In the genomic region with DNA sequence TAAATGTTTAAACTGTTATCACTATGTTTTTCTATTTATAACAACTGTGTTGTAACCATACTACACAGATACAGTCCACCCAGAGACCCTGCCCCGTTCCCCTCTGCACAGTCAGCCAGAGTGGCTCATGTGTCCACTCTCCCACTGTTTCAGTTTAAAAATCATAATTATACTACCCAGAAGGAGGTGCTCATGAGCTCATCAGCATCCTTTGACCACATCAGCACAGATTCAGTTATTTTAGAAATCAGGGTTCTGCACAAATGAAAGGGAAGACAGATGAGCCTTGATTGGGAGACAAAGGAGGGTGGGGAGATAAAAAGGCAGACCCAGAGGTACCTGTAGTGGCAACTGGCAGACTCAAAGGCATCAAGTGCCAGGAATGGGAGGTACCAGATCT, we compare ENCODE assay signal across 2 cellular contexts.
TF ChIP-seq lines count a peak whose summit lies in the region.

No MANE protein-coding gene starts in this region.

TF ChIP-seq in SK-N-SH, 30 proteins besides CTCF, POLR2A, EP300 and RAD21 (continued from another document):
- no peak for TF ChIP-seq IRF3 (IDR thresholded peaks at IDR 0.05; ENCODE audit: low read depth, low read length)
- TF ChIP-seq JUND (IDR thresholded peaks at IDR 0.05), result no peak
- TF ChIP-seq FOXM1 (IDR thresholded peaks at IDR 0.05; ENCODE audit: low read depth), result no peak
- no peak for TF ChIP-seq RCOR1 (IDR thresholded peaks at IDR 0.05; ENCODE audit: low read length)
- no peak for TF ChIP-seq ELF1 (IDR thresholded peaks at IDR 0.05)
- no peak for TF ChIP-seq YY1 (IDR thresholded peaks at IDR 0.05; ENCODE audit: low read depth)
- no peak for TF ChIP-seq SMC3 (IDR thresholded peaks at IDR 0.05; ENCODE audit: low read depth, low read length)
- TF ChIP-seq TCF12 (IDR thresholded peaks at IDR 0.05), result no peak
- no peak for TF ChIP-seq PBX3 (IDR thresholded peaks at IDR 0.05)

TF ChIP-seq in SK-N-SH treated with all-trans-retinoic acid at 6 μM for 48 hours, 23 proteins besides CTCF, POLR2A, EP300 and RAD21 (continued from another document):
- TF ChIP-seq, protein P1, sequence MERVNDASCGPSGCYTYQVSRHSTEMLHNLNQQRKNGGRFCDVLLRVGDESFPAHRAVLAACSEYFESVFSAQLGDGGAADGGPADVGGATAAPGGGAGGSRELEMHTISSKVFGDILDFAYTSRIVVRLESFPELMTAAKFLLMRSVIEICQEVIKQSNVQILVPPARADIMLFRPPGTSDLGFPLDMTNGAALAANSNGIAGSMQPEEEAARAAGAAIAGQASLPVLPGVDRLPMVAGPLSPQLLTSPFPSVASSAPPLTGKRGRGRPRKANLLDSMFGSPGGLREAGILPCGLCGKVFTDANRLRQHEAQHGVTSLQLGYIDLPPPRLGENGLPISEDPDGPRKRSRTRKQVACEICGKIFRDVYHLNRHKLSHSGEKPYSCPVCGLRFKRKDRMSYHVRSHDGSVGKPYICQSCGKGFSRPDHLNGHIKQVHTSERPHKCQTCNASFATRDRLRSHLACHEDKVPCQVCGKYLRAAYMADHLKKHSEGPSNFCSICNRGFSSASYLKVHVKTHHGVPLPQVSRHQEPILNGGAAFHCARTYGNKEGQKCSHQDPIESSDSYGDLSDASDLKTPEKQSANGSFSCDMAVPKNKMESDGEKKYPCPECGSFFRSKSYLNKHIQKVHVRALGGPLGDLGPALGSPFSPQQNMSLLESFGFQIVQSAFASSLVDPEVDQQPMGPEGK (CRISPR knock-in tag; IDR thresholded peaks at IDR 0.05; ENCODE audit: borderline replicate concordance), result no peak
- no peak for TF ChIP-seq TCF4 (CRISPR knock-in tag; IDR thresholded peaks at IDR 0.05; ENCODE audit: borderline replicate concordance)
- TF ChIP-seq ZFP30 (CRISPR knock-in tag; IDR thresholded peaks at IDR 0.05), result no peak
- TF ChIP-seq, protein P2, sequence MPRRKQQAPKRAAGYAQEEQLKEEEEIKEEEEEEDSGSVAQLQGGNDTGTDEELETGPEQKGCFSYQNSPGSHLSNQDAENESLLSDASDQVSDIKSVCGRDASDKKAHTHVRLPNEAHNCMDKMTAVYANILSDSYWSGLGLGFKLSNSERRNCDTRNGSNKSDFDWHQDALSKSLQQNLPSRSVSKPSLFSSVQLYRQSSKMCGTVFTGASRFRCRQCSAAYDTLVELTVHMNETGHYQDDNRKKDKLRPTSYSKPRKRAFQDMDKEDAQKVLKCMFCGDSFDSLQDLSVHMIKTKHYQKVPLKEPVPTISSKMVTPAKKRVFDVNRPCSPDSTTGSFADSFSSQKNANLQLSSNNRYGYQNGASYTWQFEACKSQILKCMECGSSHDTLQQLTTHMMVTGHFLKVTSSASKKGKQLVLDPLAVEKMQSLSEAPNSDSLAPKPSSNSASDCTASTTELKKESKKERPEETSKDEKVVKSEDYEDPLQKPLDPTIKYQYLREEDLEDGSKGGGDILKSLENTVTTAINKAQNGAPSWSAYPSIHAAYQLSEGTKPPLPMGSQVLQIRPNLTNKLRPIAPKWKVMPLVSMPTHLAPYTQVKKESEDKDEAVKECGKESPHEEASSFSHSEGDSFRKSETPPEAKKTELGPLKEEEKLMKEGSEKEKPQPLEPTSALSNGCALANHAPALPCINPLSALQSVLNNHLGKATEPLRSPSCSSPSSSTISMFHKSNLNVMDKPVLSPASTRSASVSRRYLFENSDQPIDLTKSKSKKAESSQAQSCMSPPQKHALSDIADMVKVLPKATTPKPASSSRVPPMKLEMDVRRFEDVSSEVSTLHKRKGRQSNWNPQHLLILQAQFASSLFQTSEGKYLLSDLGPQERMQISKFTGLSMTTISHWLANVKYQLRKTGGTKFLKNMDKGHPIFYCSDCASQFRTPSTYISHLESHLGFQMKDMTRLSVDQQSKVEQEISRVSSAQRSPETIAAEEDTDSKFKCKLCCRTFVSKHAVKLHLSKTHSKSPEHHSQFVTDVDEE (CRISPR knock-in tag; IDR thresholded peaks at IDR 0.05), result no peak
- TF ChIP-seq ARNTL (CRISPR knock-in tag; IDR thresholded peaks at IDR 0.05; ENCODE audit: borderline replicate concordance, low read depth), result no peak
- TF ChIP-seq POU6F1 (CRISPR knock-in tag; IDR thresholded peaks at IDR 0.05; ENCODE audit: borderline replicate concordance, low read depth), result no peak
- no peak for TF ChIP-seq GLIS3 (CRISPR knock-in tag; IDR thresholded peaks at IDR 0.05)
- TF ChIP-seq, protein P3, sequence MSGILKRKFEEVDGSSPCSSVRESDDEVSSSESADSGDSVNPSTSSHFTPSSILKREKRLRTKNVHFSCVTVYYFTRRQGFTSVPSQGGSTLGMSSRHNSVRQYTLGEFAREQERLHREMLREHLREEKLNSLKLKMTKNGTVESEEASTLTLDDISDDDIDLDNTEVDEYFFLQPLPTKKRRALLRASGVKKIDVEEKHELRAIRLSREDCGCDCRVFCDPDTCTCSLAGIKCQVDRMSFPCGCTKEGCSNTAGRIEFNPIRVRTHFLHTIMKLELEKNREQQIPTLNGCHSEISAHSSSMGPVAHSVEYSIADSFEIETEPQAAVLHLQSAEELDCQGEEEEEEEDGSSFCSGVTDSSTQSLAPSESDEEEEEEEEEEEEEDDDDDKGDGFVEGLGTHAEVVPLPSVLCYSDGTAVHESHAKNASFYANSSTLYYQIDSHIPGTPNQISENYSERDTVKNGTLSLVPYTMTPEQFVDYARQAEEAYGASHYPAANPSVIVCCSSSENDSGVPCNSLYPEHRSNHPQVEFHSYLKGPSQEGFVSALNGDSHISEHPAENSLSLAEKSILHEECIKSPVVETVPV (CRISPR knock-in tag; IDR thresholded peaks at IDR 0.05), result no peak
- no peak for TF ChIP-seq ISL1 (CRISPR knock-in tag; IDR thresholded peaks at IDR 0.05)
- TF ChIP-seq, protein P4, sequence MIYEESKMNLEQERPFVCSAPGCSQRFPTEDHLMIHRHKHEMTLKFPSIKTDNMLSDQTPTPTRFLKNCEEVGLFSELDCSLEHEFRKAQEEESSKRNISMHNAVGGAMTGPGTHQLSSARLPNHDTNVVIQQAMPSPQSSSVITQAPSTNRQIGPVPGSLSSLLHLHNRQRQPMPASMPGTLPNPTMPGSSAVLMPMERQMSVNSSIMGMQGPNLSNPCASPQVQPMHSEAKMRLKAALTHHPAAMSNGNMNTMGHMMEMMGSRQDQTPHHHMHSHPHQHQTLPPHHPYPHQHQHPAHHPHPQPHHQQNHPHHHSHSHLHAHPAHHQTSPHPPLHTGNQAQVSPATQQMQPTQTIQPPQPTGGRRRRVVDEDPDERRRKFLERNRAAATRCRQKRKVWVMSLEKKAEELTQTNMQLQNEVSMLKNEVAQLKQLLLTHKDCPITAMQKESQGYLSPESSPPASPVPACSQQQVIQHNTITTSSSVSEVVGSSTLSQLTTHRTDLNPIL (CRISPR knock-in tag; IDR thresholded peaks at IDR 0.05; ENCODE audit: low read depth), result no peak
- TF ChIP-seq SNAI2 (CRISPR knock-in tag; IDR thresholded peaks at IDR 0.05), result no peak
TF ChIP-seq in SK-N-SH treated with all-trans-retinoic acid at 6 μM for 48 hours: peak in this region for 0.
